Comparison of ENCODE assay signal across 16 cellular contexts in genomic region chr9:124478014-124478753, GRCh38. TPM values are rescaled to one million over a fixed set of nuclear protein-coding genes. Genes with fewer than 3 reads are reported as not detected.
DNase-seq lines count a peak whose midpoint lies in the region; ATAC-seq and TF ChIP-seq lines count a peak whose summit lies in the region.
"Had no signal": no experiment of that assay in that cellular context is flagged by ENCODE, and none has a peak within 500 bp of the region (broad histone marks: within the 10 kb centered on the region; RNA-seq: fewer than 3 reads in every experiment).

No MANE protein-coding gene starts in this region.

- peaks cover 0 to 3% (median 2%) of the 10 kb centered on the region in 5 experiments for H3K9me3 Mint-ChIP-seq in brain
- H3K9me3 Mint-ChIP-seq: activated naive CD4-positive, alpha-beta T cell treated with anti-CD3 and anti-CD28 coated beads, Interleukin-2, amount 10 ng/mL, durations not matched to agents 7 days and 5 days; CD4-positive, alpha-beta memory T cell had no signal

- DNase-seq in HCT116 (ENCODE audit: low read depth, low spot score): no peak
- DNase-seq in mesendoderm: peak; percentile 56
- DNase-seq in posterior vena cava (ENCODE audit: low spot score): no peak
- DNase-seq in RPMI8226: no peak
- DNase-seq: activated naive CD4-positive, alpha-beta T cell treated with anti-CD3 and anti-CD28 coated beads, Interleukin-2, amount 10 ng/mL, durations not matched to agents 7 days and 5 days; CD4-positive, alpha-beta memory T cell; cortex of kidney; stimulated activated CD4-positive, alpha-beta T cell treated with anti-CD3 and anti-CD28 coated beads, Interleukin-4, amount 100 ng/mL, for 24 hours; stimulated activated naive CD8-positive, alpha-beta T cell treated with anti-CD3 and anti-CD28 coated beads, Interleukin-15, Interleukin-2, amounts not matched to agents 100 U/mL and 50 U/mL, for 24 hours had no signal

- peak overlapping the region; percentile 31 for H3K18ac ChIP-seq in mesendoderm (ENCODE audit: low read length)

- WGBS in mesendoderm (ENCODE audit: extremely low coverage, insufficient coverage, low lambda C conversion rate): no CpG with 5 or more reads among the region's 34 CpGs

- H3K36me3 ChIP-seq in BLaER1: no peaks in the 10 kb centered on the region
- H3K36me3 ChIP-seq in HCT116 (ENCODE audit: control insufficient read depth in 1 of 2, insufficient read depth in 2 of 2, low read length in 2 of 2): no peaks in the 10 kb centered on the region
- H3K36me3 ChIP-seq in mesendoderm (ENCODE audit: control insufficient read depth, insufficient read depth, low read length): no peaks in the 10 kb centered on the region

- peak overlapping the region; percentile 82 for H3K56ac ChIP-seq in mesendoderm (ENCODE audit: low read length)

- H3K4me1 Mint-ChIP-seq in brain: peaks cover 22% of the 10 kb centered on the region
- H3K4me1 Mint-ChIP-seq: activated naive CD4-positive, alpha-beta T cell treated with anti-CD3 and anti-CD28 coated beads, Interleukin-2, amount 10 ng/mL, durations not matched to agents 7 days and 5 days; CD4-positive, alpha-beta memory T cell had no signal

- RAD21 ChIA-PET in HCT116 (lab: Charles Lee; ENCODE audit: low non-redundant PET in 1 of 2, low total read pairs in 2 of 2, uncharacterized antibody in 2 of 2, unreplicated experiment in 2 of 2): no interaction called here

- no peak overlapping the region for H2AFZ ChIP-seq in HCT116 (ENCODE audit: low read depth, low read length, poor library complexity, severe bottlenecking)

- no peak overlapping the region for H3K9ac ChIP-seq in BLaER1
- no peak overlapping the region for H3K9ac ChIP-seq in HCT116 (ENCODE audit: low read length)
- H3K9ac ChIP-seq in mesendoderm (ENCODE audit: low read length): peak overlapping the region; percentile 52

- no peaks in the 10 kb centered on the region for H3K36me3 Mint-ChIP-seq in brain
- H3K36me3 Mint-ChIP-seq: activated naive CD4-positive, alpha-beta T cell treated with anti-CD3 and anti-CD28 coated beads, Interleukin-2, amount 10 ng/mL, durations not matched to agents 7 days and 5 days; CD4-positive, alpha-beta memory T cell had no signal

- no peaks in the 10 kb centered on the region for H3K9me2 ChIP-seq in HCT116 (ENCODE audit: insufficient read depth)

- TF ChIP-seq CTCF in HCT116 (IDR thresholded peaks at IDR 0.05 in 2 of 3, conservative IDR thresholded peaks at IDR 0.05 in 1 of 3; ENCODE audit: borderline replicate concordance in 1 of 3, insufficient read depth in 1 of 3, low read depth in 2 of 3, low read length in 2 of 3): no peak
- TF ChIP-seq CTCF in brain (conservative IDR thresholded peaks at IDR 0.05): no peak

- H2BK120ac ChIP-seq in mesendoderm (ENCODE audit: low read depth, low read length): no peak overlapping the region

- no peak overlapping the region for H2BK5ac ChIP-seq in mesendoderm (ENCODE audit: low read length)

- no peak for TF ChIP-seq POLR2A in HCT116 (IDR thresholded peaks at IDR 0.05; ENCODE audit: borderline replicate concordance, extremely low read depth, insufficient read depth, insufficient read length)

- intact Hi-C loops in HCT116 (cut with micrococcal nuclease): no loop called here
- intact Hi-C loops in posterior vena cava (cut with DNase I): no loop called here

- no peak overlapping the region for H3K27ac ChIP-seq in BLaER1
- H3K27ac ChIP-seq in HCT116 (ENCODE audit: low read depth, low read length): no peak overlapping the region
- no peak overlapping the region for H3K27ac ChIP-seq in mesendoderm (ENCODE audit: low read depth, low read length)

- H2BK15ac ChIP-seq in mesendoderm (replicated peaks; ENCODE audit: low read depth): no peak overlapping the region

- BruUV-seq in HCT116 (replicated peaks; lab: Mats Ljungman, UMichigan): no TSS peak

- no peaks in the 10 kb centered on the region for H3K9me3 ChIP-seq in BLaER1
- no peaks in the 10 kb centered on the region for H3K9me3 ChIP-seq in HCT116 (ENCODE audit: control insufficient read depth in 1 of 2, insufficient read depth in 1 of 2, low read depth in 1 of 2, low read length in 2 of 2)

- H3K4me3 Mint-ChIP-seq in brain: peak overlapping the region in 4 of 5 experiments; percentile 54 to 66 (median 58)
- H3K4me3 Mint-ChIP-seq: activated naive CD4-positive, alpha-beta T cell treated with anti-CD3 and anti-CD28 coated beads, Interleukin-2, amount 10 ng/mL, durations not matched to agents 7 days and 5 days; CD4-positive, alpha-beta memory T cell had no signal

- CTCF ChIA-PET in HCT116 (lab: Charles Lee): no interaction called here

- H2AK5ac ChIP-seq in mesendoderm (ENCODE audit: low read length): no peak overlapping the region

- peak overlapping the region; percentile 6 for H3K4ac ChIP-seq in mesendoderm (ENCODE audit: low read depth, low read length)

- H3K4me3 ChIP-seq in BLaER1 (no peak overlapping the region), HCT116 (replicated peaks in 1 of 2; ENCODE audit: low read depth in 1 of 2, low read length in 2 of 2) (no peak overlapping the region), mesendoderm (ENCODE audit: low read length) (no peak overlapping the region)

- H3K23ac ChIP-seq in mesendoderm (ENCODE audit: low read length): no peak overlapping the region

- H3K4me1 ChIP-seq in BLaER1 (peaks cover 40% of the 10 kb centered on the region), HCT116 (ENCODE audit: control insufficient read depth in 1 of 2, insufficient read depth in 2 of 2, low read length in 2 of 2) (peaks cover 9 to 26% of the 10 kb centered on the region in 2 experiments), mesendoderm (ENCODE audit: control insufficient read depth, low read depth, low read length) (peaks cover 4% of the 10 kb centered on the region)

- H3K4me2 ChIP-seq in BLaER1: peak overlapping the region; percentile 40
- peak overlapping the region; percentile 71 for H3K4me2 ChIP-seq in HCT116 (ENCODE audit: low read length)
- H3K4me2 ChIP-seq in mesendoderm (ENCODE audit: low read length): peak overlapping the region; percentile 48

- no peaks in the 10 kb centered on the region for H3K79me1 ChIP-seq in mesendoderm (ENCODE audit: low read length)

- no peaks in the 10 kb centered on the region for H4K20me1 ChIP-seq in BLaER1
- no peaks in the 10 kb centered on the region for H4K20me1 ChIP-seq in HCT116 (ENCODE audit: insufficient read depth)

- no peak overlapping the region for H4K8ac ChIP-seq in mesendoderm (ENCODE audit: low read depth, low read length)

- POLR2A ChIA-PET in HCT116 (lab: Charles Lee): interaction anchor here (0.8 kb wide), 1 partner anchor 26 kb away, joined by 5 read pairs; no protein-coding TSS in a partner anchor

- ATAC-seq in HCT116 (no peak), HG02981 (IDR thresholded peaks at IDR 0.05; ENCODE audit: unreplicated experiment) (no peak), GM18517 (IDR thresholded peaks at IDR 0.05; ENCODE audit: unreplicated experiment) (no peak)
- ATAC-seq: left lobe of liver; stimulated activated naive CD8-positive, alpha-beta T cell treated with anti-CD3 and anti-CD28 coated beads, Interleukin-15, Interleukin-2, amounts not matched to agents 100 U/mL and 50 U/mL, for 24 hours had no signal

- H3K79me2 ChIP-seq in HCT116 (ENCODE audit: insufficient read depth, low read length): no peaks in the 10 kb centered on the region
- no peaks in the 10 kb centered on the region for H3K79me2 ChIP-seq in mesendoderm (ENCODE audit: control insufficient read depth, insufficient read depth, low read length)

- no peak overlapping the region for H4K5ac ChIP-seq in mesendoderm (ENCODE audit: low read length)

- TF ChIP-seq RAD21 in HCT116 (IDR thresholded peaks at IDR 0.05; ENCODE audit: low read depth): no peak

- H3K27me3 ChIP-seq in BLaER1 (peaks cover 19% of the 10 kb centered on the region), HCT116 (ENCODE audit: insufficient read depth, low read length) (no peaks in the 10 kb centered on the region), mesendoderm (ENCODE audit: insufficient read depth, low read length, poor library complexity) (no peaks in the 10 kb centered on the region)

- peaks cover 8% of the 10 kb centered on the region for H3K27me3 Mint-ChIP-seq in brain

- H3K27ac Mint-ChIP-seq in brain: peak overlapping the region in 3 of 5 experiments; percentile 54 to 67 (median 62)
- H3K27ac Mint-ChIP-seq: activated naive CD4-positive, alpha-beta T cell treated with anti-CD3 and anti-CD28 coated beads, Interleukin-2, amount 10 ng/mL, durations not matched to agents 7 days and 5 days; CD4-positive, alpha-beta memory T cell had no signal

TF ChIP-seq in HCT116, 20 proteins besides CTCF, POLR2A, EP300 and RAD21 (continues in another document):
- TF ChIP-seq YY1 (IDR thresholded peaks at IDR 0.05; ENCODE audit: extremely low read depth, insufficient replicate concordance, low read depth, low read length): no peak
- no peak for TF ChIP-seq MAX (IDR thresholded peaks at IDR 0.05)
- TF ChIP-seq EZH2phosphoT487 (IDR thresholded peaks at IDR 0.05; ENCODE audit: borderline replicate concordance): no peak
- TF ChIP-seq CBX3 (IDR thresholded peaks at IDR 0.05; ENCODE audit: low read depth): no peak
- no peak for TF ChIP-seq JUND (IDR thresholded peaks at IDR 0.05)
- no peak for TF ChIP-seq ZNF274 (IDR thresholded peaks at IDR 0.05; ENCODE audit: low read depth, low read length)
- TF ChIP-seq CEBPB (IDR thresholded peaks at IDR 0.05; ENCODE audit: low read depth): no peak
- TF ChIP-seq SP1 (IDR thresholded peaks at IDR 0.05; ENCODE audit: low read depth): no peak
- no peak for TF ChIP-seq ELF1 (IDR thresholded peaks at IDR 0.05; ENCODE audit: borderline replicate concordance, low read depth)
- TF ChIP-seq EZH2 (IDR thresholded peaks at IDR 0.05): no peak

RNA-seq across cellular contexts. Expression of gene ADGRD2, which starts 27.9 kb away (rescaled TPM):
- not detected for total RNA-seq in HCT116 (2021; ENCODE audit: unreplicated experiment)
- polyA plus RNA-seq in HCT116 (2012): 0.79 and 1.5 TPM in 2 replicates
- 5.0 TPM for polyA plus RNA-seq in brain (ENCODE audit: insufficient read depth, low read depth, low replicate concordance)
- polyA plus RNA-seq in mesendoderm (2013, experiment 1 of 2): 0.10 TPM
- polyA plus RNA-seq in mesendoderm (2013, experiment 2 of 2): 0.32 TPM
- total RNA-seq in posterior vena cava: not detected
- total RNA-seq: activated CD8-positive, alpha-beta memory T cell treated with anti-CD3 and anti-CD28 coated beads for 36 hours; CD4-positive, alpha-beta memory T cell; left lobe of liver; RPMI7951 had no signal
- polyA plus RNA-seq: CD4-positive, alpha-beta memory T cell had no signal

RNA-seq across cellular contexts. Expression of gene NR5A1, which starts 29.0 kb away (rescaled TPM):
- total RNA-seq in HCT116 (2021; ENCODE audit: unreplicated experiment): 0.64 TPM
- 0.02 and 0.04 TPM in 2 replicates for polyA plus RNA-seq in HCT116 (2012)
- not detected for polyA plus RNA-seq in brain (ENCODE audit: insufficient read depth, low read depth, low replicate concordance)
- polyA plus RNA-seq in mesendoderm (2013, experiment 1 of 2): 0.07 TPM
- 0.07 TPM for polyA plus RNA-seq in mesendoderm (2013, experiment 2 of 2)
- under 1 TPM in 1 of 2 donors, not detected in 1; 0.14 TPM for total RNA-seq in posterior vena cava
- total RNA-seq: activated CD8-positive, alpha-beta memory T cell treated with anti-CD3 and anti-CD28 coated beads for 36 hours; CD4-positive, alpha-beta memory T cell; RPMI7951 had no signal
- polyA plus RNA-seq: CD4-positive, alpha-beta memory T cell had no signal
